ENCODE assay signal across 9 cellular contexts in genomic region chr17:51238253-51238887, GRCh38. TPM values are rescaled to one million over a fixed set of nuclear protein-coding genes. Genes with fewer than 3 reads are reported as not detected.
A peak's percentile ranks its signal among the peaks of the same experiment; 100 is the strongest.
DNase-seq lines count a peak whose midpoint lies in the region; ATAC-seq, FAIRE-seq and TF ChIP-seq lines count a peak whose summit lies in the region.
"Had no signal": no experiment of that assay in that cellular context is flagged by ENCODE, and none has a peak within 500 bp of the region (broad histone marks: within the 10 kb centered on the region; RNA-seq: fewer than 3 reads in every experiment).

No MANE protein-coding gene starts in this region.

- no peak for TF ChIP-seq CTCF in mucosa of descending colon (IDR thresholded peaks at IDR 0.05)

- H3K4me1 ChIP-seq in mucosa of descending colon (ENCODE audit: low read depth) (peaks cover 11% of the 10 kb centered on the region), mesendoderm (ENCODE audit: control insufficient read depth, low read depth, low read length) (no peaks in the 10 kb centered on the region)
- H3K4me1 ChIP-seq: Peyer's patch had no signal

- no peak overlapping the region for H3K4ac ChIP-seq in mesendoderm (ENCODE audit: low read depth, low read length)

- no peak overlapping the region for H3K18ac ChIP-seq in mesendoderm (ENCODE audit: low read length)

- H3K4me3 ChIP-seq in mucosa of descending colon: no peak overlapping the region
- no peak overlapping the region for H3K4me3 ChIP-seq in mesendoderm (ENCODE audit: low read length)
- H3K4me3 ChIP-seq: Peyer's patch had no signal

- WGBS in mesendoderm (ENCODE audit: extremely low coverage, insufficient coverage, low lambda C conversion rate): no CpG with 5 or more reads among the region's 6 CpGs

- no peak overlapping the region for H2BK120ac ChIP-seq in mesendoderm (ENCODE audit: low read depth, low read length)

- no peak overlapping the region for H4K5ac ChIP-seq in mesendoderm (ENCODE audit: low read length)

- DNase-seq in mucosa of descending colon (peak in 1 of 3 donors; percentile 8), T-helper 9 cell (no peak), RCC 7860 (ENCODE audit: low spot score) (no peak), mesendoderm (no peak)
- DNase-seq: Peyer's patch had no signal

- H2AK5ac ChIP-seq in mesendoderm (ENCODE audit: low read length): no peak overlapping the region

- H3K36me3 ChIP-seq in KOPT-K1 (ENCODE audit: insufficient read depth, low read length) (peaks cover 17% of the 10 kb centered on the region; the same call in 1 of the 2 replicates), mucosa of descending colon (ENCODE audit: low read depth) (no peaks in the 10 kb centered on the region), mesendoderm (ENCODE audit: control insufficient read depth, insufficient read depth, low read length) (no peaks in the 10 kb centered on the region)
- H3K36me3 ChIP-seq: Peyer's patch had no signal

- peaks cover 10% of the 10 kb centered on the region for H3K79me2 ChIP-seq in mesendoderm (ENCODE audit: control insufficient read depth, insufficient read depth, low read length)

- H3K56ac ChIP-seq in mesendoderm (ENCODE audit: low read length): no peak overlapping the region

- H3K9me3 ChIP-seq in KOPT-K1 (ENCODE audit: insufficient read depth, low read length, poor library complexity, severe bottlenecking) (no peaks in the 10 kb centered on the region), mucosa of descending colon (no peaks in the 10 kb centered on the region)
- H3K9me3 ChIP-seq: Peyer's patch had no signal

- H3K23ac ChIP-seq in mesendoderm (ENCODE audit: low read length): no peak overlapping the region

- H2BK15ac ChIP-seq in mesendoderm (replicated peaks; ENCODE audit: low read depth): no peak overlapping the region

- H3K27ac ChIP-seq in KOPT-K1 (ENCODE audit: low read depth, low read length, poor library complexity, severe bottlenecking) (peak overlapping the region; percentile 32), mesendoderm (ENCODE audit: low read depth, low read length) (no peak overlapping the region)
- H3K27ac ChIP-seq: Peyer's patch had no signal

- FAIRE-seq in RCC 7860 (lab: Jason Lieb, UNC): no peak

- peaks cover 6% of the 10 kb centered on the region for H3K79me1 ChIP-seq in mesendoderm (ENCODE audit: low read length)

- H3K9ac ChIP-seq in mesendoderm (ENCODE audit: low read length): no peak overlapping the region

- no peak overlapping the region for H3K4me2 ChIP-seq in mesendoderm (ENCODE audit: low read length)

- no peaks in the 10 kb centered on the region for H3K27me3 ChIP-seq in mesendoderm (ENCODE audit: insufficient read depth, low read length, poor library complexity)
- H3K27me3 ChIP-seq: Peyer's patch had no signal

- intact Hi-C loops in mucosa of descending colon (cut with DNase I, micrococcal nuclease): no loop called here

- H2BK5ac ChIP-seq in mesendoderm (ENCODE audit: low read length): no peak overlapping the region

- H4K8ac ChIP-seq in mesendoderm (ENCODE audit: low read depth, low read length): no peak overlapping the region

- ATAC-seq in GM18519 (IDR thresholded peaks at IDR 0.05; ENCODE audit: low FRiP score, unreplicated experiment): peak; percentile 88
- ATAC-seq in GM21737 (IDR thresholded peaks at IDR 0.05; ENCODE audit: unreplicated experiment): peak; percentile 56
- peak; percentile 71 for ATAC-seq in mucosa of descending colon
- ATAC-seq: esophagus mucosa had no signal

RNA-seq across cellular contexts. Expression of gene MBTD1, which starts 21.5 kb away (rescaled TPM):
- total RNA-seq in mucosa of descending colon: 10 to 100 TPM; 13.7 to 19.5 (median 15.9) TPM
- 20.7 TPM for polyA plus RNA-seq in mesendoderm (2013, experiment 1 of 2)
- 20.6 TPM for polyA plus RNA-seq in mesendoderm (2013, experiment 2 of 2)

RNA-seq across cellular contexts. Expression of gene UTP18, which starts 22.0 kb away (rescaled TPM):
- 10 to 100 TPM; 12.6 to 21.0 (median 16.3) TPM for total RNA-seq in mucosa of descending colon
- 75.1 TPM for polyA plus RNA-seq in mesendoderm (2013, experiment 1 of 2)
- polyA plus RNA-seq in mesendoderm (2013, experiment 2 of 2): 74.6 TPM
